ENCODE assay signal across 8 cellular contexts in the genomic region with DNA sequence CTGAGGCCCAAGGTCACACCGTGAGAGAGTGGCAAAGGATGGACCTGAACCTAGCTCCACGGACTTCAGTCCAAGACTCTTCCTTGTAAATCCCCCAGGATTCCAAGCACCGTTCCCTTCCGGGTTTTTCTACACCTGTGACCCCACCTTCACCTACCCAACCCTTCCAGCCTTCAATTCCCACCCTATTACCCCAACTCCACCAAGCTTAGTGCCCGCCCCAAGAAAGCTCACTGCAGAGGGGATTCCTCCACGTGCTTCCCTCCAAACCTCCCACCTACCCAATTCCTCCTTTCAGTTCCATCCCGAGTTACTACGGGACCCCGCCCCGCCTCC. TPM values are rescaled to one million over a fixed set of nuclear protein-coding genes. Genes with fewer than 3 reads are reported as not detected.
DNase-seq lines count a peak whose midpoint lies in the region; ATAC-seq and TF ChIP-seq lines count a peak whose summit lies in the region.

No MANE protein-coding gene starts in this region.

- H3K4me1 ChIP-seq in NT2/D1 (ENCODE audit: insufficient read depth, insufficient read length) = peaks cover 8% of the 10 kb centered on the region
- H3K4me1 ChIP-seq in effector memory CD4-positive, alpha-beta T cell (ENCODE audit: control insufficient read depth, insufficient read depth, low read length, poor library complexity, severe bottlenecking) = peaks cover 18% of the 10 kb centered on the region

- no peak for ATAC-seq in naive B cell (ENCODE audit: low read depth in 2 of 2)

- H3K27ac Mint-ChIP-seq in naive B cell = peak overlapping the region in 5 of 6 donors; percentile 89 to 96 (median 93)

- DNase-seq in H4 (ENCODE audit: low spot score) (peak; percentile 30), NT2/D1 (ENCODE audit: low read depth, low spot score) (no peak), naive B cell (no peak), UCSD-AML1 (lab: John Stamatoyannopoulos, UW; ENCODE audit: unreplicated experiment) (no peak), NCI-H446 (lab: John Stamatoyannopoulos, UW) (no peak), NCI-H1436 treated with DMSO at 0.1 percent for 48 hours (lab: John Stamatoyannopoulos, UW) (no peak)
- no peak for DNase-seq in effector memory CD4-positive, alpha-beta T cell

- peak overlapping the region; percentile 80 for H3K4me3 ChIP-seq in NT2/D1 (ENCODE audit: insufficient read length, low read depth)
- H3K4me3 ChIP-seq in effector memory CD4-positive, alpha-beta T cell (ENCODE audit: insufficient read depth, low read depth, low read length, poor library complexity, severe bottlenecking) = peak overlapping the region; percentile 88

- H3K4me3 Mint-ChIP-seq in naive B cell = peak overlapping the region; percentile 91 to 99 (median 97)

- H3K36me3 Mint-ChIP-seq in naive B cell = peaks cover 0 to 14% of the 10 kb centered on the region in 2 donors

- no peak for TF ChIP-seq CTCF in C4-2B (conservative IDR thresholded peaks at IDR 0.05)

- peak overlapping the region; percentile 95 for H3K9ac ChIP-seq in NT2/D1 (ENCODE audit: insufficient read length, low read depth)

- H3K27me3 ChIP-seq in NT2/D1 (ENCODE audit: insufficient read depth, insufficient read length) = no peaks in the 10 kb centered on the region
- no peaks in the 10 kb centered on the region for H3K27me3 ChIP-seq in effector memory CD4-positive, alpha-beta T cell (replicated peaks; ENCODE audit: control insufficient read depth, insufficient read depth, low read length, poor library complexity, severe bottlenecking)

- H3K36me3 ChIP-seq in NT2/D1 (ENCODE audit: insufficient read depth, insufficient read length, low read length) = peaks cover 79% of the 10 kb centered on the region
- H3K36me3 ChIP-seq in effector memory CD4-positive, alpha-beta T cell (ENCODE audit: control insufficient read depth, insufficient read depth, low read length) = peaks cover 21% of the 10 kb centered on the region

- H3K27ac ChIP-seq in C4-2B = peak overlapping the region; percentile 94
- peak overlapping the region; percentile 81 for H3K27ac ChIP-seq in effector memory CD4-positive, alpha-beta T cell (ENCODE audit: insufficient read depth, low read length, poor library complexity, severe bottlenecking)

- no peaks in the 10 kb centered on the region for H3K9me3 Mint-ChIP-seq in naive B cell

- H3K4me1 Mint-ChIP-seq in naive B cell = peaks cover 39 to 45% (median 42%) of the 10 kb centered on the region in 3 donors

- no peaks in the 10 kb centered on the region for H3K9me3 ChIP-seq in NT2/D1 (ENCODE audit: insufficient read depth, low read length)
- H3K9me3 ChIP-seq in effector memory CD4-positive, alpha-beta T cell (ENCODE audit: control insufficient read depth, low read length) = no peaks in the 10 kb centered on the region

- H3K27me3 Mint-ChIP-seq in naive B cell = no peaks in the 10 kb centered on the region

RNA-seq across cellular contexts. Expression of gene SMG5, which starts 0.5 kb away (rescaled TPM):
- 39.9 and 45.9 TPM in 2 replicates for total RNA-seq in H4 (2014; rRNA removed; shearing (Covaris generic))
- 10 to 100 TPM in 5 of 6 donors, 1 to 10 TPM in 1; 8.3 to 30.9 (median 12.6) TPM for polyA plus RNA-seq in naive B cell (ENCODE audit: low read depth in 6 of 6)

RNA-seq across cellular contexts. Expression of gene TMEM79, which starts 2.0 kb away (rescaled TPM):
- 1.4 and 7.3 TPM in 2 replicates for total RNA-seq in H4 (2014; rRNA removed; shearing (Covaris generic))
- polyA plus RNA-seq in naive B cell (ENCODE audit: low read depth in 6 of 6) = 10 to 100 TPM in 3 of 6 donors, 1 to 10 TPM in 3; 6.9 to 13.0 (median 9.5) TPM

RNA-seq across cellular contexts. Expression of gene GLMP, which starts 13.4 kb away (rescaled TPM):
- total RNA-seq in H4 (2014; rRNA removed; shearing (Covaris generic)) = 81.7 and 84.6 TPM in 2 replicates
- polyA plus RNA-seq in naive B cell (ENCODE audit: low read depth in 6 of 6) = 10 to 100 TPM in 2 of 6 donors, 1 to 10 TPM in 4; 6.3 to 13.4 (median 8.9) TPM

RNA-seq across cellular contexts. Expression of gene VHLL, which starts 17.0 kb away (rescaled TPM):
- total RNA-seq in H4 (2014; rRNA removed; shearing (Covaris generic)) = not detected in 2 replicates
- not detected for polyA plus RNA-seq in naive B cell (ENCODE audit: low read depth in 6 of 6)

RNA-seq across cellular contexts. Expression of gene PAQR6, which starts 34.3 kb away (rescaled TPM):
- 0.50 and 1.0 TPM in 2 replicates for total RNA-seq in H4 (2014; rRNA removed; shearing (Covaris generic))
- not detected for polyA plus RNA-seq in naive B cell (ENCODE audit: low read depth in 6 of 6)
